ENCODE assay signal across 1 cellular context in genomic region chr16:179431-179830, GRCh38.
TF ChIP-seq lines count a peak whose summit lies in the region.

No MANE protein-coding gene starts in this region.

TF ChIP-seq in HepG2, 621 proteins besides CTCF, POLR2A, EP300 and RAD21:
- TF ChIP-seq RARG (CRISPR knock-in tag; IDR thresholded peaks at IDR 0.05; ENCODE audit: low read depth) (no peak), NR2F2 (IDR thresholded peaks at IDR 0.05; ENCODE audit: borderline replicate concordance, low read depth) (no peak), TCF7L2 (IDR thresholded peaks at IDR 0.05; ENCODE audit: low read depth, low read length) (no peak), HMG20A (CRISPR knock-in tag; IDR thresholded peaks at IDR 0.05; ENCODE audit: borderline replicate concordance) (no peak), ZZZ3 (CRISPR knock-in tag; IDR thresholded peaks at IDR 0.05; ENCODE audit: borderline replicate concordance) (no peak)
